ENCODE assay signal across 36 cellular contexts in the genomic region with DNA sequence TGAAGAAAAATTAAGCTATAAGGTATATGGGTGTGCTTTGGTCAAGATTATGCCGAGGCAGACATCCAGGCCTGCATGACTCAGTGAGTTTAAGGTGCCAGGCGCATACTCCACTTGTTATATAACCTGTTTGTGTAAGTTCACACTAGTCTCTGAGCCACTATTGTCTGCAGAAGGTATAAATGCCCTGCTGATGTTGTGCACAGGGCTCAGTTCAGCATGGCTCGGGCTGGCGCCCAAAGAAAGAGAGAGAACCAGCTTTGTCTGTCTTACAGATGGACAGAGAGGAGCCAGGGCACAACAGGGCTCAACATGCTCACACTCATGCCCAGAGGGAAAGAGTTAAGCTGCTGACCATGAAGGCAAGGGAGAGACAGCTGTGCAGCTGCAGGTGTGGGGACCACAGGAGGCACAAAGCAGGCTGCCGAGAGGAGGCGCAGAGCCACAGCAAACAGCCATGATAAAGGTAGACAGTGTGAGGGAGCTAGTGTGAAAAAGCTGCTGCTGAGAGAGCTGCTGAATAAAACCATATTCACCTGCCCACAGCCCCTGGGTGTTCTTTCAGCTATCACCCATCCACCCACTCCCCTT. TPM values are rescaled to one million over a fixed set of nuclear protein-coding genes. Genes with fewer than 3 reads are reported as not detected.
DNase-seq lines count a peak whose midpoint lies in the region; ATAC-seq, FAIRE-seq and TF ChIP-seq lines count a peak whose summit lies in the region.
"Had no signal": no experiment of that assay in that cellular context is flagged by ENCODE, and none has a peak within 500 bp of the region (broad histone marks: within the 10 kb centered on the region; RNA-seq: fewer than 3 reads in every experiment).

No MANE protein-coding gene starts in this region.

- POLR2A ChIA-PET in H1 (lab: Charles Lee; ENCODE audit: partially characterized antibody) = no interaction called here

- no peak for FAIRE-seq in H1 (lab: Jason Lieb, UNC)
- peak; percentile 61 for FAIRE-seq in urothelium cell line (lab: Jason Lieb, UNC)
- FAIRE-seq: endometrium had no signal

- H3K9me3 ChIP-seq in H1 (ENCODE audit: insufficient read depth in 2 of 2, low read depth in 1 of 2, low read length in 1 of 2) = no peaks in the 10 kb centered on the region
- H3K9me3 ChIP-seq: body of pancreas, heart right ventricle had no signal

- peak overlapping the region; percentile 9; the same call in 1 of the 2 replicates for H4K8ac ChIP-seq in H1 (ENCODE audit: extremely low read depth, insufficient read depth, low read length)

- H3K23me2 ChIP-seq in H1 (ENCODE audit: low read depth, low read length) = 0 out of 2 replicates have a peak, but pooled peaks cover 1% of the 10 kb centered on the region

- no peak overlapping the region for H3K27ac ChIP-seq in H1 (ENCODE audit: low read depth, low read length)
- H3K27ac ChIP-seq: body of pancreas, heart right ventricle, PC-9, VCaP had no signal

- peaks cover 0 to 6% (median 2%) of the 10 kb centered on the region in 4 experiments; a peak in 3 of 7 replicates for H3K4me1 ChIP-seq in H1 (replicated peaks in 1 of 4; ENCODE audit: control insufficient read depth in 3 of 4, insufficient read depth in 4 of 4, low read length in 3 of 4)
- H3K4me1 ChIP-seq: body of pancreas, heart right ventricle had no signal

- H4K91ac ChIP-seq in H1 (replicated peaks; ENCODE audit: insufficient read length, low read length) = no peak overlapping the region

- H2BK120ac ChIP-seq in H1 (replicated peaks; ENCODE audit: low read depth, low read length) = no peak overlapping the region

- CTCF ChIA-PET in H1 (lab: Charles Lee; ENCODE audit: partially characterized antibody) = interaction anchor here (1.0 to 1.1 kb wide), 2 partner anchors 15 to 17 kb away, joined by 3 read pairs; no protein-coding TSS in a partner anchor

- no peaks in the 10 kb centered on the region for H3K79me2 ChIP-seq in H1 (ENCODE audit: control insufficient read depth in 1 of 2, insufficient read depth in 2 of 2, low read length in 2 of 2)

- H3K23ac ChIP-seq in H1 (ENCODE audit: insufficient read length) = no peak overlapping the region

- no peak overlapping the region for H3K14ac ChIP-seq in H1 (ENCODE audit: insufficient read length)

- TF ChIP-seq CTCF in H1 (IDR thresholded peaks at IDR 0.05; ENCODE audit: control extremely low read depth in 1 of 3, insufficient read depth in 1 of 3, low read depth in 1 of 3, low read length in 3 of 3) = peak; percentile 15 to 19 (median 18); a peak in 3 of 4 replicates

- no peaks in the 10 kb centered on the region for H3K79me1 ChIP-seq in H1 (ENCODE audit: low read depth, low read length)

- no peak overlapping the region for H3K4ac ChIP-seq in H1 (replicated peaks; ENCODE audit: insufficient read length, low read depth, low read length)

- no peak overlapping the region for H3K56ac ChIP-seq in H1 (replicated peaks; ENCODE audit: insufficient read length, low read depth, low read length)

- H3K27me3 ChIP-seq in H1 (replicated peaks in 1 of 4; ENCODE audit: control insufficient read depth in 3 of 4, extremely low read depth in 1 of 4, insufficient read depth in 3 of 4, low read length in 3 of 4) = no peaks in the 10 kb centered on the region
- H3K27me3 ChIP-seq: body of pancreas, heart right ventricle had no signal

- TF ChIP-seq EP300 in H1 (IDR thresholded peaks at IDR 0.05; ENCODE audit: borderline replicate concordance in 1 of 2, low read depth in 2 of 2, low read length in 2 of 2) = no peak

- peak overlapping the region; percentile 87 for H2BK5ac ChIP-seq in H1 (ENCODE audit: low read depth, low read length)

- H2BK12ac ChIP-seq in H1 (ENCODE audit: low read depth, low read length) = no peak overlapping the region; the same call in 1 of the 2 replicates

- H2AFZ ChIP-seq in H1 (ENCODE audit: low read length) = no peak overlapping the region; the same call in 1 of the 2 replicates
- H2AFZ ChIP-seq: PC-9 had no signal

- peak overlapping the region in 1 of 2 experiments; percentile 17; a peak in 2 of 4 replicates for H3K4me2 ChIP-seq in H1 (ENCODE audit: insufficient read depth in 1 of 2, low read depth in 2 of 2, low read length in 2 of 2)
- H3K4me2 ChIP-seq: PC-9 had no signal

- H4K20me1 ChIP-seq in H1 (replicated peaks in 1 of 2; ENCODE audit: control insufficient read depth in 1 of 2, insufficient read depth in 2 of 2, low read length in 2 of 2) = no peaks in the 10 kb centered on the region

- no peak overlapping the region for H4K5ac ChIP-seq in H1 (ENCODE audit: insufficient read length, low read depth, low read length)

- no peak overlapping the region for H3K9ac ChIP-seq in H1 (replicated peaks in 1 of 4; ENCODE audit: extremely low read depth in 1 of 4, low read depth in 3 of 4, low read length in 3 of 4)

- 0 out of 2 replicates have a peak overlapping the region, but pooled peaks have one; percentile 25 for H2BK20ac ChIP-seq in H1 (ENCODE audit: low read length)

- H3K36me3 ChIP-seq in H1 (ENCODE audit: control insufficient read depth in 2 of 4, insufficient read depth in 4 of 4, low read length in 3 of 4) = no peaks in the 10 kb centered on the region
- H3K36me3 ChIP-seq: heart right ventricle had no signal

- ATAC-seq in HG02642 (IDR thresholded peaks at IDR 0.05; ENCODE audit: poor library complexity, unreplicated experiment) (no peak), GM19035 (IDR thresholded peaks at IDR 0.05; ENCODE audit: unreplicated experiment) (no peak)
- ATAC-seq: activated CD8-positive, alpha-beta T cell treated with anti-CD3 and anti-CD28 coated beads, Interleukin-2, amount 10 ng/mL, durations not matched to agents 7 days and 5 days; body of pancreas; heart right ventricle; Right ventricle myocardium inferior; stimulated activated memory B cell treated with anti-CD40 and anti-IgM and Interleukin-4, amounts not matched to agents 10 μg/mL and 1 μg/mL and 100 μg/mL, for 72 hours had no signal

- DNase-seq in NCI-H82 (lab: John Stamatoyannopoulos, UW) = peak; percentile 7
- no peak for DNase-seq in NCI-H82 treated with DMSO at 0.1 percent for 48 hours (lab: John Stamatoyannopoulos, UW; ENCODE audit: unreplicated experiment)
- peak; percentile 22 for DNase-seq in NCI-H510A (lab: John Stamatoyannopoulos, UW)
- peak in 1 of 2 experiments; percentile 49 for DNase-seq in H1 (ENCODE audit: low read depth in 1 of 2, low spot score in 2 of 2)
- no peak for DNase-seq in urothelium cell line (ENCODE audit: low spot score)
- DNase-seq in Ammon's horn (ENCODE audit: low spot score) = no peak
- DNase-seq: activated CD4-positive, alpha-beta T cell treated with anti-CD3 and anti-CD28 coated beads for 4 hours; activated CD8-positive, alpha-beta T cell treated with anti-CD3 and anti-CD28 coated beads, Interleukin-2, amount 10 ng/mL, durations not matched to agents 7 days and 5 days; activated naive CD4-positive, alpha-beta T cell treated with anti-CD3 and anti-CD28 coated beads, Interleukin-2, amount 50 U/mL, for 16 hours; Calu3; cerebellar nuclear complex; dermis blood vessel endothelial cell; DMS79 treated with DMSO at 0.1 percent for 48 hours; foreskin melanocyte; GF-D8; heart right ventricle; kidney glomerular epithelial cell; midbrain; naive B cell; NCI-H187 treated with DMSO at 0.1 percent for 48 hours; NCI-H226; nucleus accumbens; PC-9; T-helper 9 cell had no signal

- peak in 1 of 2 experiments; percentile 33; a peak in 2 of 4 replicates for TF ChIP-seq RAD21 in H1 (IDR thresholded peaks at IDR 0.05 in 1 of 2, conservative IDR thresholded peaks at IDR 0.05 in 1 of 2; ENCODE audit: low read depth in 2 of 2, low read length in 2 of 2)

- H3K4me3 ChIP-seq in H1 (ENCODE audit: extremely low read depth in 1 of 4, insufficient read depth in 2 of 4, low read depth in 3 of 4, low read length in 4 of 4) = no peak overlapping the region
- H3K4me3 ChIP-seq: body of pancreas, heart right ventricle, PC-9 had no signal

- H2BK15ac ChIP-seq in H1 (ENCODE audit: low read length) = peak overlapping the region; percentile 88; the same call in 1 of the 2 replicates

- WGBS in H1 (ENCODE audit: extremely low coverage in 1 of 2, insufficient coverage in 1 of 2, insufficient read length in 1 of 2, insufficient replicate concordance in 2 of 2, low coverage in 1 of 2, low lambda C conversion rate in 2 of 2, missing lambda C conversion rate in 1 of 2), 2 experiments = 86% methylated on average over 6 of the region's 6 CpGs; no CpG with 5 or more reads in 1 of the 2 experiments

- 0 out of 2 replicates have a peak overlapping the region, but pooled peaks have one; percentile 43 for H3K18ac ChIP-seq in H1 (ENCODE audit: extremely low read depth, low read length)

- no peak for TF ChIP-seq POLR2A in H1 (IDR thresholded peaks at IDR 0.05; ENCODE audit: control extremely low read depth in 1 of 2, low read depth in 2 of 2, low read length in 2 of 2)

- no peak overlapping the region for H2AK5ac ChIP-seq in H1 (ENCODE audit: low read depth, low read length)

TF ChIP-seq in H1, 55 proteins besides CTCF, POLR2A, EP300 and RAD21:
- TF ChIP-seq ATF2 (IDR thresholded peaks at IDR 0.05; ENCODE audit: low read length) (no peak), JUND (IDR thresholded peaks at IDR 0.05; ENCODE audit: low read length) (no peak), CBX8 (IDR thresholded peaks at IDR 0.05; ENCODE audit: borderline replicate concordance, low read depth, low read length) (no peak), SP2 (IDR thresholded peaks at IDR 0.05; ENCODE audit: low read length) (no peak), FOSL1 (IDR thresholded peaks at IDR 0.05; ENCODE audit: insufficient read depth, low read depth, low read length) (no peak), YY1 (IDR thresholded peaks at IDR 0.05; ENCODE audit: low read depth, low read length) (peak; percentile 32; the same call in 1 of the 2 replicates)

RNA-seq across cellular contexts. Expression of gene LINGO2, which starts 52.5 kb away (rescaled TPM):
- 1.4 and 2.2 TPM in 2 replicates for total RNA-seq in H1 (2021; fragmentation: NEBNext Ultra II Directional; extraction: Animal tissue kit (Norgen Biotek cat#: 25700))
- polyA plus RNA-seq in H1 (2011; rRNA removed) = 1.5 and 2.7 TPM in 2 replicates
- 1.6 TPM for polyA plus RNA-seq in H1 (2011; cell fraction: cytosol; rRNA removed)
- 2.3 TPM for polyA plus RNA-seq in H1 (2011; cell fraction: nucleus; rRNA removed)
- polyA plus RNA-seq in H1 (2012, experiment 1 of 2) = 1.7 to 2.3 TPM (median 2.2 TPM) in 4 replicates
- polyA plus RNA-seq in H1 (2012, experiment 2 of 2) = 1.3 TPM
- 4.4 TPM for polyA plus RNA-seq in H1 (2013, experiment 1 of 2)
- polyA plus RNA-seq in H1 (2013, experiment 2 of 2) = 4.0 TPM
- 3.4 and 6.5 TPM in 2 replicates for polyA minus RNA-seq in H1 (2011; rRNA and poly(A)+ RNA removed)
- 1.2 TPM for polyA minus RNA-seq in H1 (2011; cell fraction: cytosol; rRNA and poly(A)+ RNA removed)
- 11.0 TPM for polyA minus RNA-seq in H1 (2011; cell fraction: nucleus; rRNA and poly(A)+ RNA removed)
- total RNA-seq: activated CD8-positive, alpha-beta T cell treated with anti-CD3 and anti-CD28 coated beads, Interleukin-2, amount 10 ng/mL, durations not matched to agents 7 days and 5 days; activated T-helper 2 cell treated with anti-CD3 and anti-CD28 coated beads, Interferon-gamma antibody, Interleukin-2, Interleukin-4, amounts not matched to agents 10 μg/mL and 5 μg/mL and 100 μg/mL, durations not matched to agents 14 hours and 24 hours and 36 hours; body of pancreas; lower leg skin; Right ventricle myocardium inferior; subcutaneous adipose tissue had no signal
- polyA plus RNA-seq: CD14-positive monocyte, IgD-negative memory B cell had no signal

Comparison
In these comparisons a context has a peak if more than half of its experiments do, and no peak if none do; other contexts are left out.
1. DNase-seq: peak in NCI-H82 (single experiment) and NCI-H510A (single experiment); none in NCI-H82 treated with DMSO at 0.1 percent for 48 hours (single experiment), urothelium cell line (single experiment) and Ammon's horn (single experiment).